In genomic region chr16:84993926-84994325, GRCh38 we compare ENCODE assay signal across 1 cellular context.
TF ChIP-seq lines count a peak whose summit lies in the region.

No MANE protein-coding gene starts in this region.

TF ChIP-seq in SK-N-SH treated with all-trans-retinoic acid at 6 μM for 48 hours, 23 proteins besides CTCF, POLR2A, EP300 and RAD21 (continued from another document):
- TF ChIP-seq CREB5 (CRISPR knock-in tag; IDR thresholded peaks at IDR 0.05; ENCODE audit: low read depth) (no peak), ESRRG (CRISPR knock-in tag; IDR thresholded peaks at IDR 0.05) (no peak), CSRNP3 (CRISPR knock-in tag; IDR thresholded peaks at IDR 0.05) (no peak), GLIS3 (CRISPR knock-in tag; IDR thresholded peaks at IDR 0.05) (no peak), CSDC2 (CRISPR knock-in tag; IDR thresholded peaks at IDR 0.05) (no peak), TCF4 (CRISPR knock-in tag; IDR thresholded peaks at IDR 0.05; ENCODE audit: borderline replicate concordance) (no peak), ZNF565 (CRISPR knock-in tag; conservative IDR thresholded peaks at IDR 0.05; ENCODE audit: low read depth) (no peak), PATZ1 (CRISPR knock-in tag; IDR thresholded peaks at IDR 0.05; ENCODE audit: borderline replicate concordance) (no peak), SNAI2 (CRISPR knock-in tag; IDR thresholded peaks at IDR 0.05) (no peak), ZNF70 (CRISPR knock-in tag; IDR thresholded peaks at IDR 0.05) (no peak), ZFP3 (CRISPR knock-in tag; IDR thresholded peaks at IDR 0.05) (no peak), ISL1 (CRISPR knock-in tag; IDR thresholded peaks at IDR 0.05) (no peak), PPARA (CRISPR knock-in tag; IDR thresholded peaks at IDR 0.05; ENCODE audit: borderline replicate concordance) (no peak)
